ENCODE assay signal across 24 cellular contexts in genomic region chr15:47394410-47394809, GRCh38.
"Had no signal": no experiment of that assay in that cellular context is flagged by ENCODE, and none has a peak within 500 bp of the region (broad histone marks: within the 10 kb centered on the region; RNA-seq: fewer than 3 reads in every experiment).

No MANE protein-coding gene starts in this region.

- H3K4me3 ChIP-seq: coronary artery, heart left ventricle, left ventricle myocardium inferior, lower lobe of right lung, psoas muscle, right lobe of liver, spleen, tibial artery, upper lobe of left lung, vagina had no signal

- DNase-seq: effector CD8-positive, alpha-beta T cell; heart left ventricle; hippocampal formation; kidney; left cardiac atrium; left ventricle myocardium inferior; lower lobe of right lung; midbrain; psoas muscle; retina; right lobe of liver; spleen; stimulated activated CD4-positive, alpha-beta T cell treated with anti-CD3 and anti-CD28 coated beads, Interleukin-15, amount 100 ng/mL, for 24 hours; stimulated activated CD4-positive, alpha-beta T cell treated with anti-CD3 and anti-CD28 coated beads, Interleukin-1b, Interleukin-23, amount 100 ng/mL, for 48 hours; stimulated activated CD4-positive, alpha-beta T cell treated with anti-CD3 and anti-CD28 coated beads, Interleukin-4, amount 100 ng/mL, for 24 hours; tibial artery; upper lobe of left lung had no signal

- H3K4me1 ChIP-seq: psoas muscle, right lobe of liver, tibial artery, upper lobe of left lung, vagina had no signal

- H3K4me3 Mint-ChIP-seq: memory B cell; nephron; stimulated activated memory B cell treated with anti-CD40 and anti-IgM and Interleukin-4, amounts not matched to agents 10 μg/mL and 1 μg/mL and 100 μg/mL, for 72 hours; stimulated activated naive CD8-positive, alpha-beta T cell treated with anti-CD3 and anti-CD28 coated beads, Interleukin-15, Interleukin-2, amounts not matched to agents 100 ng/mL and 50 ng/mL, for 24 hours had no signal

- H3K36me3 ChIP-seq: heart left ventricle, left ventricle myocardium inferior, lower lobe of right lung, neutrophil, right lobe of liver, spleen, tibial artery, upper lobe of left lung, vagina had no signal

- H3K27me3 Mint-ChIP-seq: stimulated activated memory B cell treated with anti-CD40 and anti-IgM and Interleukin-4, amounts not matched to agents 10 μg/mL and 1 μg/mL and 100 μg/mL, for 72 hours; stimulated activated naive CD8-positive, alpha-beta T cell treated with anti-CD3 and anti-CD28 coated beads, Interleukin-15, Interleukin-2, amounts not matched to agents 100 ng/mL and 50 ng/mL, for 24 hours had no signal

- H3K4me1 Mint-ChIP-seq: memory B cell; stimulated activated memory B cell treated with anti-CD40 and anti-IgM and Interleukin-4, amounts not matched to agents 10 μg/mL and 1 μg/mL and 100 μg/mL, for 72 hours had no signal

- H3K27me3 ChIP-seq: heart left ventricle, neutrophil, right lobe of liver, spleen, tibial artery, upper lobe of left lung, vagina had no signal

- H3K36me3 Mint-ChIP-seq: memory B cell; stimulated activated memory B cell treated with anti-CD40 and anti-IgM and Interleukin-4, amounts not matched to agents 10 μg/mL and 1 μg/mL and 100 μg/mL, for 72 hours had no signal

- H3K9me3 ChIP-seq: heart left ventricle, left ventricle myocardium inferior, lower lobe of right lung, neutrophil, psoas muscle, right lobe of liver, spleen, tibial artery, upper lobe of left lung, vagina had no signal

- ATAC-seq: heart left ventricle; left cardiac atrium; psoas muscle; right lobe of liver; stimulated activated memory B cell treated with anti-CD40 and anti-IgM and Interleukin-4, amounts not matched to agents 10 μg/mL and 1 μg/mL and 100 μg/mL, for 72 hours had no signal

- H3K27ac ChIP-seq: coronary artery, heart left ventricle, left ventricle myocardium inferior, lower lobe of right lung, neutrophil, psoas muscle, right lobe of liver, spleen, tibial artery, upper lobe of left lung, vagina had no signal

- H3K9me3 Mint-ChIP-seq: nephron; stimulated activated memory B cell treated with anti-CD40 and anti-IgM and Interleukin-4, amounts not matched to agents 10 μg/mL and 1 μg/mL and 100 μg/mL, for 72 hours; stimulated activated naive CD8-positive, alpha-beta T cell treated with anti-CD3 and anti-CD28 coated beads, Interleukin-15, Interleukin-2, amounts not matched to agents 100 ng/mL and 50 ng/mL, for 24 hours had no signal

- H3K27ac Mint-ChIP-seq: memory B cell; nephron; stimulated activated memory B cell treated with anti-CD40 and anti-IgM and Interleukin-4, amounts not matched to agents 10 μg/mL and 1 μg/mL and 100 μg/mL, for 72 hours; stimulated activated naive CD8-positive, alpha-beta T cell treated with anti-CD3 and anti-CD28 coated beads, Interleukin-15, Interleukin-2, amounts not matched to agents 100 ng/mL and 50 ng/mL, for 24 hours had no signal
